8 cellular contexts compared by ENCODE assay signal in genomic region chr11:44564198-44564597, GRCh38. TPM values are rescaled to one million over a fixed set of nuclear protein-coding genes. Genes with fewer than 3 reads are reported as not detected.
DNase-seq lines count a peak whose midpoint lies in the region; ATAC-seq and TF ChIP-seq lines count a peak whose summit lies in the region.

No MANE protein-coding gene starts in this region.

- H3K4me1 Mint-ChIP-seq in WTC11, result peaks cover 57% of the 10 kb centered on the region
- H3K4me1 Mint-ChIP-seq in endothelial cell (ENCODE audit: unreplicated experiment), result peaks cover 19% of the 10 kb centered on the region

- 0 out of 2 replicates have a peak, but pooled peaks cover 4% of the 10 kb centered on the region for H3K79me2 ChIP-seq in SK-N-SH (ENCODE audit: insufficient read depth)

- H2AFZ ChIP-seq in SK-N-SH (ENCODE audit: low read depth), result peak overlapping the region; percentile 84; the same call in 1 of the 2 replicates

- peak overlapping the region; percentile 89 for H3K27ac ChIP-seq in SK-N-SH (ENCODE audit: low read depth in 2 of 2, low read length in 1 of 2)
- H3K27ac ChIP-seq in iPS-18a (ENCODE audit: low read length), result no peak overlapping the region
- peak overlapping the region; percentile 79 for H3K27ac ChIP-seq in thymus (ENCODE audit: low read depth)

- H3K4me3 ChIP-seq in SK-N-SH (ENCODE audit: low read depth in 2 of 2, low read length in 1 of 2) (peak overlapping the region in 1 of 2 experiments; percentile 64; a peak in 2 of 4 replicates), iPS-18a (ENCODE audit: low read length) (peak overlapping the region; percentile 51), thymus (ENCODE audit: low read length) (no peak overlapping the region)

- H3K36me3 ChIP-seq in SK-N-SH (replicated peaks in 1 of 2; ENCODE audit: control insufficient read depth in 1 of 2, insufficient read depth in 2 of 2, low read length in 1 of 2) (no peaks in the 10 kb centered on the region), iPS-18a (ENCODE audit: control insufficient read depth, low read depth, low read length) (no peaks in the 10 kb centered on the region), thymus (ENCODE audit: control insufficient read depth, insufficient read depth) (no peaks in the 10 kb centered on the region)

- H3K4me1 ChIP-seq in SK-N-SH (ENCODE audit: control insufficient read depth in 1 of 2, insufficient read depth in 2 of 2, low read depth in 1 of 2, low read length in 1 of 2) (peaks cover 23 to 30% of the 10 kb centered on the region in 2 experiments), iPS-18a (ENCODE audit: control insufficient read depth, low read depth, low read length) (peaks cover 18% of the 10 kb centered on the region), thymus (ENCODE audit: control insufficient read depth, insufficient read depth, low read length) (peaks cover 33% of the 10 kb centered on the region)

- H3K27me3 ChIP-seq in SK-N-SH (ENCODE audit: insufficient read depth) (no peaks in the 10 kb centered on the region), iPS-18a (ENCODE audit: control insufficient read depth, insufficient read depth, low read length) (peaks cover 17% of the 10 kb centered on the region), thymus (ENCODE audit: control insufficient read depth, insufficient read depth) (no peaks in the 10 kb centered on the region)

- no peak for TF ChIP-seq CTCF in SK-N-SH (IDR thresholded peaks at IDR 0.05)
- TF ChIP-seq CTCF in WTC11 (IDR thresholded peaks at IDR 0.05), result no peak
- TF ChIP-seq CTCF in endothelial cell (IDR thresholded peaks at IDR 0.05; ENCODE audit: unreplicated experiment), result no peak

- peaks cover 11% of the 10 kb centered on the region for H3F3A ChIP-seq in SK-N-SH (replicated peaks; ENCODE audit: insufficient read depth)

- H3K27ac Mint-ChIP-seq in WTC11 (no peak overlapping the region), endothelial cell (ENCODE audit: unreplicated experiment) (no peak overlapping the region)

- CTCF ChIA-PET in SK-N-SH (lab: Yijun Ruan, JAX) (interaction anchor here (0.7 to 13.7 kb wide), 7 partner anchors 8 to 469 kb away, joined by 3 to 610 read pairs (median 3); no protein-coding TSS in a partner anchor), WTC11 (lab: Charles Lee) (interaction anchor here (1.4 to 13.5 kb wide), 3 partner anchors 53 to 468 kb away, joined by 3 to 250 read pairs (median 14); partner anchors contain the start of gene EXT2)

- peak overlapping the region; percentile 82 for H3K4me2 ChIP-seq in SK-N-SH

- H3K9ac ChIP-seq in SK-N-SH (peak overlapping the region; percentile 83), iPS-18a (ENCODE audit: low read length) (no peak overlapping the region)

- H4K20me1 ChIP-seq in SK-N-SH (ENCODE audit: insufficient read depth), result no peaks in the 10 kb centered on the region

- DNase-seq in SK-N-SH (no peak), WTC11 (ENCODE audit: low spot score) (no peak), amniotic stem cell (lab: John Stamatoyannopoulos, UW) (no peak), endothelial cell (ENCODE audit: low spot score) (no peak)

- no peak for TF ChIP-seq RAD21 in SK-N-SH (IDR thresholded peaks at IDR 0.05; ENCODE audit: low read length)

- no peaks in the 10 kb centered on the region for H3K9me3 Mint-ChIP-seq in WTC11
- H3K9me3 Mint-ChIP-seq in endothelial cell (ENCODE audit: unreplicated experiment), result no peaks in the 10 kb centered on the region

- POLR2A ChIA-PET in SK-N-SH (lab: Yijun Ruan, JAX) (no interaction called here), WTC11 (lab: Charles Lee) (no interaction called here)

- peak overlapping the region; percentile 65; the same call in 1 of the 2 replicates for H3K4me3 Mint-ChIP-seq in WTC11
- no peak overlapping the region for H3K4me3 Mint-ChIP-seq in endothelial cell (ENCODE audit: unreplicated experiment)

- H3K9me3 ChIP-seq in SK-N-SH (no peaks in the 10 kb centered on the region), iPS-18a (ENCODE audit: control insufficient read depth, low read depth, low read length) (no peaks in the 10 kb centered on the region), thymus (ENCODE audit: control insufficient read depth) (no peaks in the 10 kb centered on the region)

- H3K27me3 Mint-ChIP-seq in WTC11 (ENCODE audit: low read depth) (peaks cover 49% of the 10 kb centered on the region), endothelial cell (ENCODE audit: unreplicated experiment) (peaks cover 15% of the 10 kb centered on the region)

- H3K36me3 Mint-ChIP-seq in WTC11, result no peaks in the 10 kb centered on the region
- H3K36me3 Mint-ChIP-seq in endothelial cell (ENCODE audit: low read depth, unreplicated experiment), result peaks cover 4% of the 10 kb centered on the region

- ATAC-seq in SK-N-SH treated with all-trans-retinoic acid at 6 μM for 48 hours (no peak), WTC11 (no peak), HG03460 (IDR thresholded peaks at IDR 0.05; ENCODE audit: unreplicated experiment) (no peak)

- H3K9me2 ChIP-seq in SK-N-SH, result no peaks in the 10 kb centered on the region

- TF ChIP-seq EP300 in SK-N-SH (IDR thresholded peaks at IDR 0.05; ENCODE audit: borderline replicate concordance in 1 of 2, low read depth in 1 of 2, low read length in 1 of 2), result no peak

- 96% methylated on average over 6 of the region's 8 CpGs for WGBS in SK-N-SH (ENCODE audit: low lambda C conversion rate)
- WGBS in thymus, result 91% methylated on average over 8 of the region's 8 CpGs

TF ChIP-seq in SK-N-SH treated with all-trans-retinoic acid at 6 μM for 48 hours, 23 proteins besides CTCF, POLR2A, EP300 and RAD21 (continues in another document):
- TF ChIP-seq POU6F1 (CRISPR knock-in tag; IDR thresholded peaks at IDR 0.05; ENCODE audit: borderline replicate concordance, low read depth), result no peak
- no peak for TF ChIP-seq ISL1 (CRISPR knock-in tag; IDR thresholded peaks at IDR 0.05)
- TF ChIP-seq SNAI2 (CRISPR knock-in tag; IDR thresholded peaks at IDR 0.05), result no peak
- no peak for TF ChIP-seq ZFP30 (CRISPR knock-in tag; IDR thresholded peaks at IDR 0.05)
- TF ChIP-seq TCF4 (CRISPR knock-in tag; IDR thresholded peaks at IDR 0.05; ENCODE audit: borderline replicate concordance), result no peak
- TF ChIP-seq RARB (CRISPR knock-in tag; IDR thresholded peaks at IDR 0.05), result no peak

TF ChIP-seq in WTC11, 78 proteins besides CTCF, POLR2A, EP300 and RAD21 (continues in another document):
- no peak for TF ChIP-seq ZNF416 (CRISPR knock-in tag; IDR thresholded peaks at IDR 0.05)
- TF ChIP-seq USF1 (CRISPR knock-in tag; IDR thresholded peaks at IDR 0.05), result no peak
- TF ChIP-seq SOX15 (CRISPR knock-in tag; IDR thresholded peaks at IDR 0.05), result no peak
- no peak for TF ChIP-seq IRF2 (CRISPR knock-in tag; IDR thresholded peaks at IDR 0.05; ENCODE audit: borderline replicate concordance, low read depth)
- TF ChIP-seq ESRRA (CRISPR knock-in tag; IDR thresholded peaks at IDR 0.05; ENCODE audit: borderline replicate concordance), result no peak
- no peak for TF ChIP-seq E2F1 (CRISPR knock-in tag; IDR thresholded peaks at IDR 0.05)
- no peak for TF ChIP-seq ARID4B (CRISPR knock-in tag; IDR thresholded peaks at IDR 0.05; ENCODE audit: borderline replicate concordance)
- no peak for TF ChIP-seq RORB (CRISPR knock-in tag; IDR thresholded peaks at IDR 0.05)
- TF ChIP-seq SP1 (CRISPR knock-in tag; conservative IDR thresholded peaks at IDR 0.05), result no peak

RNA-seq across cellular contexts. Expression of gene CD82, which starts 1.3 kb away (rescaled TPM):
- polyA plus RNA-seq in SK-N-SH (2012; rRNA removed), result 35.6 and 39.2 TPM in 2 replicates
- polyA plus RNA-seq in SK-N-SH (2012; cell fraction: cytosol; rRNA removed), result 17.9 and 24.9 TPM in 2 replicates
- polyA plus RNA-seq in SK-N-SH (2012; cell fraction: nucleus; rRNA removed), result 12.5 and 16.5 TPM in 2 replicates
- total RNA-seq in WTC11 (2021), result 15.5 to 19.8 TPM (median 19.3 TPM) in 3 replicates
- polyA plus RNA-seq in thymus, result 34.9 TPM
- total RNA-seq in endothelial cell (ENCODE audit: unreplicated experiment), result 16.1 TPM
